Comparison of ENCODE assay signal across 1 cellular context in genomic region chr11:72189448-72190250, GRCh38.
TF ChIP-seq lines count a peak whose summit lies in the region.

No MANE protein-coding gene starts in this region.

TF ChIP-seq in WTC11, 78 proteins besides CTCF, POLR2A, EP300 and RAD21 (continued from another document):
- no peak for TF ChIP-seq ZSCAN18 (CRISPR knock-in tag; IDR thresholded peaks at IDR 0.05)
- no peak for TF ChIP-seq SP1 (CRISPR knock-in tag; conservative IDR thresholded peaks at IDR 0.05)
- TF ChIP-seq TCF7 (CRISPR knock-in tag; IDR thresholded peaks at IDR 0.05; ENCODE audit: low read depth): no peak
- TF ChIP-seq GABPB1 (CRISPR knock-in tag; IDR thresholded peaks at IDR 0.05): no peak
TF ChIP-seq in WTC11: peak in this region for 0.
